In the genomic region with DNA sequence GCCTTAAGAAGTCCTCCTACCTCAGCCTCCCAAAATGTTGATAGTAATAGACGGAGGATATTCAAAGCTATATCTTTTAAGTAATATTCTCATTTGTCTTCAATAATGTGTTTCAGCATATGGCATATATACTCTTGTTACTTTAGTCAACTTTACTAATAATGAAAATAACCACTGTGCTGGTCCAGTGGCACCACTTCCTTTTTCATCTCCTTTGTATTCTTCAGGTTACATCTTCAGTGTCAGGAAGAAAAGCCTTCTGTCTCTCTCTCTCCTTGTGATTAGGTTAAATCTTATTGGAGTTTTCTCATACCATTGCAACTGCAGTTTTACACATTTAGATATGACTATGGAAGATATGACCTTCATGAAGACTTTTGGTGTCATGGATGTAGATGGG, we compare ENCODE assay signal across 14 cellular contexts. TPM values are rescaled to one million over a fixed set of nuclear protein-coding genes. Genes with fewer than 3 reads are reported as not detected.
DNase-seq lines count a peak whose midpoint lies in the region; ATAC-seq and TF ChIP-seq lines count a peak whose summit lies in the region.
"Had no signal": no experiment of that assay in that cellular context is flagged by ENCODE, and none has a peak within 500 bp of the region (broad histone marks: within the 10 kb centered on the region; RNA-seq: fewer than 3 reads in every experiment).

No MANE protein-coding gene starts in this region.

- no peak overlapping the region for H3K27ac ChIP-seq in coronary artery
- H3K27ac ChIP-seq: Peyer's patch, tibial nerve had no signal

- CTCF ChIA-PET in activated CD8-positive, alpha-beta T cell treated with anti-CD3 and anti-CD28 coated beads for 36 hours (lab: Charles Lee): no interaction called here
- CTCF ChIA-PET in activated CD8-positive, alpha-beta T cell treated with anti-CD3 and anti-CD28 coated beads, Interleukin-2, amount 10 ng/mL, durations not matched to agents 7 days and 5 days (lab: Charles Lee): interaction anchor here (0.5 kb wide), 1 partner anchor 30 kb away, joined by 5 read pairs; no protein-coding TSS in a partner anchor

- no peak for ATAC-seq in activated CD8-positive, alpha-beta T cell treated with anti-CD3 and anti-CD28 coated beads for 36 hours
- no peak for ATAC-seq in activated CD8-positive, alpha-beta T cell treated with anti-CD3 and anti-CD28 coated beads, Interleukin-2, amount 10 ng/mL, durations not matched to agents 7 days and 5 days
- ATAC-seq in GM21423 (IDR thresholded peaks at IDR 0.05; ENCODE audit: unreplicated experiment) (peak; percentile 68), HG03175 (IDR thresholded peaks at IDR 0.05; ENCODE audit: unreplicated experiment) (peak; percentile 64)
- no peak for ATAC-seq in natural killer cell treated with Interleukin-12 subunit alpha and Interleukin-12 subunit beta and Interleukin-15 and Interleukin-18, amount 100 ng/mL, for 72 hours
- ATAC-seq: sciatic nerve had no signal

- H3K9me3 Mint-ChIP-seq in activated CD8-positive, alpha-beta T cell treated with anti-CD3 and anti-CD28 coated beads for 36 hours: no peaks in the 10 kb centered on the region
- peaks cover 6% of the 10 kb centered on the region for H3K9me3 Mint-ChIP-seq in activated CD8-positive, alpha-beta T cell treated with anti-CD3 and anti-CD28 coated beads, Interleukin-2, amount 10 ng/mL, durations not matched to agents 7 days and 5 days (ENCODE audit: insufficient read depth)
- no peaks in the 10 kb centered on the region for H3K9me3 Mint-ChIP-seq in natural killer cell treated with Interleukin-12 subunit alpha and Interleukin-12 subunit beta and Interleukin-15 and Interleukin-18, amount 100 ng/mL, for 72 hours

- H3K27me3 Mint-ChIP-seq in activated CD8-positive, alpha-beta T cell treated with anti-CD3 and anti-CD28 coated beads for 36 hours: no peaks in the 10 kb centered on the region
- no peaks in the 10 kb centered on the region for H3K27me3 Mint-ChIP-seq in activated CD8-positive, alpha-beta T cell treated with anti-CD3 and anti-CD28 coated beads, Interleukin-2, amount 10 ng/mL, durations not matched to agents 7 days and 5 days (ENCODE audit: low read depth)
- H3K27me3 Mint-ChIP-seq in natural killer cell treated with Interleukin-12 subunit alpha and Interleukin-12 subunit beta and Interleukin-15 and Interleukin-18, amount 100 ng/mL, for 72 hours: no peaks in the 10 kb centered on the region
- H3K27me3 Mint-ChIP-seq: dendritic cell treated with granulocyte-macrophage colony-stimulating factor and Interleukin-4, amounts not matched to agents 40 ng/mL and 50 ng/mL, for 4 days had no signal

- peaks cover 29% of the 10 kb centered on the region for H3K36me3 Mint-ChIP-seq in activated CD8-positive, alpha-beta T cell treated with anti-CD3 and anti-CD28 coated beads for 36 hours (ENCODE audit: low read depth)
- peaks cover 49% of the 10 kb centered on the region for H3K36me3 Mint-ChIP-seq in activated CD8-positive, alpha-beta T cell treated with anti-CD3 and anti-CD28 coated beads, Interleukin-2, amount 10 ng/mL, durations not matched to agents 7 days and 5 days (ENCODE audit: low read depth)
- no peaks in the 10 kb centered on the region for H3K36me3 Mint-ChIP-seq in natural killer cell treated with Interleukin-12 subunit alpha and Interleukin-12 subunit beta and Interleukin-15 and Interleukin-18, amount 100 ng/mL, for 72 hours

- peaks cover 77% of the 10 kb centered on the region for H3K4me1 Mint-ChIP-seq in activated CD8-positive, alpha-beta T cell treated with anti-CD3 and anti-CD28 coated beads for 36 hours (ENCODE audit: low read depth)
- H3K4me1 Mint-ChIP-seq in activated CD8-positive, alpha-beta T cell treated with anti-CD3 and anti-CD28 coated beads, Interleukin-2, amount 10 ng/mL, durations not matched to agents 7 days and 5 days (ENCODE audit: low read depth): peaks cover 44% of the 10 kb centered on the region
- H3K4me1 Mint-ChIP-seq in natural killer cell treated with Interleukin-12 subunit alpha and Interleukin-12 subunit beta and Interleukin-15 and Interleukin-18, amount 100 ng/mL, for 72 hours (ENCODE audit: low read depth in 2 of 2): peaks cover 47 to 55% of the 10 kb centered on the region in 2 donors

- no peak overlapping the region for H3K4me3 Mint-ChIP-seq in activated CD8-positive, alpha-beta T cell treated with anti-CD3 and anti-CD28 coated beads for 36 hours
- no peak overlapping the region for H3K4me3 Mint-ChIP-seq in activated CD8-positive, alpha-beta T cell treated with anti-CD3 and anti-CD28 coated beads, Interleukin-2, amount 10 ng/mL, durations not matched to agents 7 days and 5 days
- H3K4me3 Mint-ChIP-seq in natural killer cell treated with Interleukin-12 subunit alpha and Interleukin-12 subunit beta and Interleukin-15 and Interleukin-18, amount 100 ng/mL, for 72 hours: peak overlapping the region; percentile 2
- H3K4me3 Mint-ChIP-seq: dendritic cell treated with granulocyte-macrophage colony-stimulating factor and Interleukin-4, amounts not matched to agents 40 ng/mL and 50 ng/mL, for 4 days; T-helper 2 cell treated with Interferon-gamma antibody and Interleukin-4, amounts not matched to agents 5 μg/mL and 100 μg/mL, for 36 hours had no signal

- H3K4me3 ChIP-seq in coronary artery: no peak overlapping the region
- H3K4me3 ChIP-seq: Peyer's patch, tibial nerve had no signal

- DNase-seq in activated CD8-positive, alpha-beta T cell treated with anti-CD3 and anti-CD28 coated beads for 36 hours: no peak
- no peak for DNase-seq in activated CD8-positive, alpha-beta T cell treated with anti-CD3 and anti-CD28 coated beads, Interleukin-2, amount 10 ng/mL, durations not matched to agents 7 days and 5 days
- no peak for DNase-seq in natural killer cell treated with Interleukin-12 subunit alpha and Interleukin-12 subunit beta and Interleukin-15 and Interleukin-18, amount 100 ng/mL, for 72 hours (ENCODE audit: low spot score)
- DNase-seq in HPDE6-E6E7 (ENCODE audit: extremely low spot score) (no peak), mucosa of gallbladder (ENCODE audit: low spot score) (no peak), coronary artery (ENCODE audit: low spot score) (no peak)
- DNase-seq: DMS53, Peyer's patch had no signal

- intact Hi-C loops in activated CD8-positive, alpha-beta T cell treated with anti-CD3 and anti-CD28 coated beads for 36 hours (cut with micrococcal nuclease): no loop called here

- no peak for TF ChIP-seq CTCF in activated CD8-positive, alpha-beta T cell treated with anti-CD3 and anti-CD28 coated beads for 36 hours (IDR thresholded peaks at IDR 0.05)
- TF ChIP-seq CTCF in coronary artery (IDR thresholded peaks at IDR 0.05): no peak

- POLR2A ChIA-PET in activated CD8-positive, alpha-beta T cell treated with anti-CD3 and anti-CD28 coated beads for 36 hours (lab: Charles Lee): no interaction called here
- POLR2A ChIA-PET in activated CD8-positive, alpha-beta T cell treated with anti-CD3 and anti-CD28 coated beads, Interleukin-2, amount 10 ng/mL, durations not matched to agents 7 days and 5 days (lab: Charles Lee): interaction anchor here (0.6 kb wide), 2 partner anchors 18 to 30 kb away, joined by 3 read pairs; no protein-coding TSS in a partner anchor

- H3K27ac Mint-ChIP-seq in activated CD8-positive, alpha-beta T cell treated with anti-CD3 and anti-CD28 coated beads for 36 hours: peak overlapping the region; percentile 75
- no peak overlapping the region for H3K27ac Mint-ChIP-seq in activated CD8-positive, alpha-beta T cell treated with anti-CD3 and anti-CD28 coated beads, Interleukin-2, amount 10 ng/mL, durations not matched to agents 7 days and 5 days
- H3K27ac Mint-ChIP-seq in natural killer cell treated with Interleukin-12 subunit alpha and Interleukin-12 subunit beta and Interleukin-15 and Interleukin-18, amount 100 ng/mL, for 72 hours: peak overlapping the region; percentile 46 to 70
- H3K27ac Mint-ChIP-seq: dendritic cell treated with granulocyte-macrophage colony-stimulating factor and Interleukin-4, amounts not matched to agents 40 ng/mL and 50 ng/mL, for 4 days; T-helper 2 cell treated with Interferon-gamma antibody and Interleukin-4, amounts not matched to agents 5 μg/mL and 100 μg/mL, for 36 hours had no signal

RNA-seq across cellular contexts. Expression of a gene that starts 31.3 kb away (rescaled TPM):
- total RNA-seq in activated CD8-positive, alpha-beta T cell treated with anti-CD3 and anti-CD28 coated beads for 36 hours: 10 to 100 TPM; 42.9 to 48.3 TPM
- total RNA-seq in activated CD8-positive, alpha-beta T cell treated with anti-CD3 and anti-CD28 coated beads, Interleukin-2, amount 10 ng/mL, durations not matched to agents 7 days and 5 days: 10 to 100 TPM; 78.5 to 80.0 TPM
- total RNA-seq in natural killer cell treated with Interleukin-12 subunit alpha and Interleukin-12 subunit beta and Interleukin-15 and Interleukin-18, amount 100 ng/mL, for 72 hours: 10 to 100 TPM; 58.2 to 62.5 TPM
- total RNA-seq in mucosa of gallbladder: 78.4 TPM

Comparison
In these comparisons a context has a peak if more than half of its experiments do, and no peak if none do; other contexts are left out.
1. ATAC-seq: peak in GM21423 (single experiment) and HG03175 (single experiment); none in activated CD8-positive, alpha-beta T cell treated with anti-CD3 and anti-CD28 coated beads for 36 hours (single experiment), activated CD8-positive, alpha-beta T cell treated with anti-CD3 and anti-CD28 coated beads, Interleukin-2, amount 10 ng/mL, durations not matched to agents 7 days and 5 days (single experiment) and natural killer cell treated with Interleukin-12 subunit alpha and Interleukin-12 subunit beta and Interleukin-15 and Interleukin-18, amount 100 ng/mL, for 72 hours (0 of 2).